In the genomic region with DNA sequence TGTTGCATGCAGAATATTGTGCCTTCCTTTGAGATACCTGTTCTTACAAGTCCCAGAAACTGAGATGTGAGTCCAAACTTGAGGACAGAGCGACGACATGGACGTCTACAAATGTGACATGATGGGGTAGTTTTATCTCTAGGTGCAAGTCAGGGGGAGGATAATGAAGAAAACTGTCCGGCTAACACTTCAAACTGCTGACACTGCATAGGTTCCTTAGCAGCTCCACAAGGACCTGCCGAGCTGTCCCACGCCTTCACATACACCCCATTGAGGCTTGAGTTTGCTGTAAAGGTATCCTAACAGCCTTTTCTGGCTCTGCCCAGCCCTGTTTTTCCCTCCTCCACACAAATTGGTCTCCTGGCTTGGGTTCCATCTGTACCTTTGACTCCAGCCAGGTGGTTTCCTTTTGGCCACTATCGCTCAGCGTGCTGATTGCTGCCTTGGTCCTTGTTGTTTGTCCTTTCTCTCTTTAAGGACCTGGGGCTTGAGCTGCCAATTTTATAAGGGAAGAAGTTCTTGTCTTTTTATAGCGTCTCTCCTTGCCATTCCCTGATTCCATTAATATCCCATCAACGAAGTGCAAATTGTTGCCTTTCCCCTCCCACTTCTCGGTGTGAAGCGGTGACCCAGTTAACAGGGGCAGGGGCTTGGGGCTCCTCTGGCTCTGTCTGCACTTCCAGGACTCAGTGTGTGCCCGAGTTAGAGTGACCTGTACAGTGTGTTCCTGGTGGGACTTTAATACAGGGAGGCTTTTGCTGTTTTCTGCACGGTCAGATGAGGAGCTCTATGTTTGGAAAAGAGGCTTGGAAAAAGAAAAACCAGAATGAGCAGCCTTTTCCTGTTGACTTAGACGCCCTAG, we compare ENCODE assay signal across 25 cellular contexts.
A peak's percentile ranks its signal among the peaks of the same experiment; 100 is the strongest.
DNase-seq lines count a peak whose midpoint lies in the region; ATAC-seq, FAIRE-seq and TF ChIP-seq lines count a peak whose summit lies in the region.
"Had no signal": no experiment of that assay in that cellular context is flagged by ENCODE, and none has a peak within 500 bp of the region (broad histone marks: within the 10 kb centered on the region; RNA-seq: fewer than 3 reads in every experiment).

No MANE protein-coding gene starts in this region.

- no peak for TF ChIP-seq POLR2A in K562 (conservative IDR thresholded peaks at IDR 0.05)

- no peak overlapping the region for H3K18ac ChIP-seq in H9 (ENCODE audit: insufficient read length, low read depth, low read length)

- no peak overlapping the region for H3K4me3 Mint-ChIP-seq in H9
- H3K4me3 Mint-ChIP-seq: activated CD8-positive, alpha-beta T cell treated with anti-CD3 and anti-CD28 coated beads, Interleukin-2, amount 10 ng/mL, durations not matched to agents 7 days and 5 days had no signal

- no peak overlapping the region for H4K5ac ChIP-seq in H9 (ENCODE audit: insufficient read length, low read depth, low read length)

- H3K79me1 ChIP-seq in H9 (ENCODE audit: insufficient read depth, low read depth, low read length, poor library complexity, severe bottlenecking) = no peaks in the 10 kb centered on the region

- H2BK12ac ChIP-seq in H9 (ENCODE audit: insufficient read length, low read depth, low read length) = no peak overlapping the region

- no peak overlapping the region for H2BK15ac ChIP-seq in H9 (ENCODE audit: low read depth, low read length)

- H4K8ac ChIP-seq in H9 (replicated peaks; ENCODE audit: insufficient read length, low read depth, low read length) = no peak overlapping the region

- no peak overlapping the region for H4K91ac ChIP-seq in H9 (ENCODE audit: insufficient read length, low read depth, low read length)

- peak; percentile 35 for FAIRE-seq in K562 (lab: Jason Lieb, UNC)
- FAIRE-seq: GM19239, HTR-8/SVneo, RCC 7860, urothelium cell line had no signal

- H4K20me1 ChIP-seq in K562 (replicated peaks; ENCODE audit: control insufficient read depth, insufficient read depth, low read length) = no peaks in the 10 kb centered on the region
- no peaks in the 10 kb centered on the region for H4K20me1 ChIP-seq in H9 (ENCODE audit: control insufficient read depth, insufficient read depth, insufficient read length)

- H3K9me1 ChIP-seq in K562 (ENCODE audit: control insufficient read depth, insufficient read depth, low read length) = no peaks in the 10 kb centered on the region

- H3K27ac ChIP-seq in C4-2B (peak overlapping the region; percentile 89), K562 (ENCODE audit: extremely low read depth, low read depth, low read length) (no peak overlapping the region), H9 (ENCODE audit: insufficient read length, low read depth, low read length) (no peak overlapping the region)

- 0 out of 3 replicates have a peak, but pooled peaks have one; percentile 38 for ATAC-seq in K562
- ATAC-seq in left colon = peak; percentile 30
- ATAC-seq in GM21360 (IDR thresholded peaks at IDR 0.05; ENCODE audit: unreplicated experiment) = no peak
- ATAC-seq: activated CD8-positive, alpha-beta T cell treated with anti-CD3 and anti-CD28 coated beads, Interleukin-2, amount 10 ng/mL, durations not matched to agents 7 days and 5 days had no signal

- H3K4ac ChIP-seq in H9 (ENCODE audit: low read depth, low read length) = no peak overlapping the region

- TF ChIP-seq RAD21 in K562 (CRISPR knock-in tag; conservative IDR thresholded peaks at IDR 0.05 in 1 of 2, IDR thresholded peaks at IDR 0.05 in 1 of 2) = no peak

- no peak overlapping the region for H2BK120ac ChIP-seq in H9 (ENCODE audit: low read depth, low read length, poor library complexity, severe bottlenecking)

- H3K9me3 Mint-ChIP-seq in H9 = no peaks in the 10 kb centered on the region

- H3K27me3 ChIP-seq in K562 (ENCODE audit: control insufficient read depth in 2 of 2, insufficient read depth in 2 of 2, low read length in 2 of 2) = peaks cover 5 to 12% of the 10 kb centered on the region in 2 experiments; a peak in 4 of 5 replicates
- H3K27me3 ChIP-seq in H9 (ENCODE audit: insufficient read depth, low read length) = no peaks in the 10 kb centered on the region
- H3K27me3 ChIP-seq in MG63 = no peaks in the 10 kb centered on the region
- H3K27me3 ChIP-seq: esophagus squamous epithelium had no signal

- H3K36me3 Mint-ChIP-seq in H9 (ENCODE audit: insufficient read depth in 1 of 3, low read depth in 3 of 3) = no peaks in the 10 kb centered on the region

- H3K14ac ChIP-seq in H9 (ENCODE audit: insufficient read depth, low read length) = no peak overlapping the region

- no peaks in the 10 kb centered on the region for H3K27me3 Mint-ChIP-seq in H9 (ENCODE audit: low read depth)

- H3K4me2 ChIP-seq in K562 (ENCODE audit: insufficient read depth, low read length) (peak overlapping the region; percentile 12; the same call in 1 of the 2 replicates), H9 (ENCODE audit: insufficient read depth, insufficient read length, low read length) (no peak overlapping the region)
- H3K4me2 ChIP-seq: SK-N-SH had no signal

- no TSS peak for BruUV-seq in K562 (replicated peaks; lab: Mats Ljungman, UMichigan)

- CTCF ChIA-PET in K562 (lab: Yijun Ruan, JAX; ENCODE audit: low intra/inter-chr PET ratio) = interaction anchor here (1.1 kb wide), 1 partner anchor 440 kb away, joined by 4 read pairs; no protein-coding TSS in a partner anchor

- intact Hi-C loops in K562 (cut with micrococcal nuclease) (loop anchor here (10.0 kb wide), 1 partner anchor 158 kb away; no protein-coding TSS in a partner anchor), left colon (cut with DNase I, micrococcal nuclease) (loop anchor here in 1 of 2 donors (10.0 kb wide), 1 partner anchor 558 kb away; no protein-coding TSS in a partner anchor)

- H3K4me1 ChIP-seq in K562 (replicated peaks in 1 of 2; ENCODE audit: control insufficient read depth in 2 of 2, insufficient read depth in 2 of 2, low read length in 2 of 2) (no peaks in the 10 kb centered on the region; a peak in 1 of 5 replicates), H9 (ENCODE audit: insufficient read depth, low read length) (no peaks in the 10 kb centered on the region)
- H3K4me1 ChIP-seq: HAP-1 had no signal

- no peak overlapping the region for H2AK5ac ChIP-seq in H9 (ENCODE audit: insufficient read length, low read length)

- TF ChIP-seq CTCF in C4-2B (conservative IDR thresholded peaks at IDR 0.05) = no peak
- no peak for TF ChIP-seq CTCF in K562 (IDR thresholded peaks at IDR 0.05 in 2 of 3, conservative IDR thresholded peaks at IDR 0.05 in 1 of 3; ENCODE audit: insufficient read depth in 2 of 3, low read depth in 1 of 3, low read length in 3 of 3)
- TF ChIP-seq CTCF in H9 (conservative IDR thresholded peaks at IDR 0.05) = no peak

- H3K36me3 ChIP-seq in K562 (ENCODE audit: control insufficient read depth, insufficient read depth, low read length) (no peaks in the 10 kb centered on the region), MG63 (no peaks in the 10 kb centered on the region)
- H3K36me3 ChIP-seq: esophagus squamous epithelium, HAP-1 had no signal

- H3K23me2 ChIP-seq in H9 (ENCODE audit: insufficient read length, low read depth, low read length, poor library complexity, severe bottlenecking) = no peaks in the 10 kb centered on the region

- no peak overlapping the region for H3K9ac ChIP-seq in K562 (ENCODE audit: insufficient read depth in 1 of 2, low read depth in 2 of 2, low read length in 2 of 2)
- no peak overlapping the region for H3K9ac ChIP-seq in H9 (ENCODE audit: extremely low read depth, insufficient read length, low read length)
- H3K9ac ChIP-seq: SK-N-SH had no signal

- H3K4me3 ChIP-seq in K562 = no peak overlapping the region
- H3K4me3 ChIP-seq in MG63 = no peak overlapping the region
- H3K4me3 ChIP-seq: esophagus squamous epithelium, HAP-1 had no signal

- peak overlapping the region in 1 of 3 experiments; percentile 50; a peak in 1 of 7 replicates for H3K27ac Mint-ChIP-seq in H9
- H3K27ac Mint-ChIP-seq: activated CD8-positive, alpha-beta T cell treated with anti-CD3 and anti-CD28 coated beads, Interleukin-2, amount 10 ng/mL, durations not matched to agents 7 days and 5 days had no signal

- H3K79me2 ChIP-seq in K562 (ENCODE audit: control insufficient read depth, insufficient read depth, low read length) (no peaks in the 10 kb centered on the region), H9 (ENCODE audit: insufficient read depth, low read length) (no peaks in the 10 kb centered on the region)

- DNase-seq in K562 (ENCODE audit: extremely low read depth in 1 of 4, low spot score in 3 of 4) (peak in 1 of 4 experiments; percentile 4), left colon (no peak), retina (peak; percentile 50), H9 (no peak), NCI-H2029 treated with DMSO at 0.1 percent for 48 hours (lab: John Stamatoyannopoulos, UW) (no peak), MG63 (no peak)
- DNase-seq: ACHN; activated CD8-positive, alpha-beta T cell treated with anti-CD3 and anti-CD28 coated beads, Interleukin-2, amount 10 ng/mL, durations not matched to agents 7 days and 5 days; activated naive CD4-positive, alpha-beta T cell treated with Interleukin-2 at 50 U/mL for 16 hours; activated T-cell treated with anti-CD3 and anti-CD28 coated beads, Interleukin-2, amount 50 U/mL, for 1 hour; aorta; esophagus squamous epithelium; Kasumi-1; NCI-H1092 treated with DMSO at 0.1 percent for 48 hours; NCI-H2029; NCI-H345; NK-92 treated with Interleukin-12 subunit alpha and Interleukin-12 subunit beta, amount 100 ng/mL, for 24 hours; SK-N-SH had no signal

- no peak overlapping the region for H2AFZ ChIP-seq in K562 (ENCODE audit: low read depth, low read length)
- H2AFZ ChIP-seq in H9 (ENCODE audit: low read length) = no peak overlapping the region

- H2BK5ac ChIP-seq in H9 (ENCODE audit: insufficient read length, low read length) = no peak overlapping the region

- H3K56ac ChIP-seq in H9 (ENCODE audit: insufficient read length, low read depth, low read length) = no peak overlapping the region

- in situ Hi-C loops in K562 (cut with MboI) = loop anchor here (25.0 kb wide), 1 partner anchor 695 kb away; a partner anchor contains a TSS

- 2% methylated on average over 15 of the region's 15 CpGs for WGBS in K562 (ENCODE audit: insufficient coverage, low coverage, missing lambda C conversion rate)
- no CpG with 5 or more reads among the region's 15 CpGs for WGBS in H9 (ENCODE audit: extremely low coverage, insufficient read length, low lambda C conversion rate)

- H3T11ph ChIP-seq in H9 (ENCODE audit: low read length) = no peak overlapping the region

- POLR2A ChIA-PET in K562 (lab: Yijun Ruan, JAX) = no interaction called here

- peaks cover 5 to 9% of the 10 kb centered on the region in 2 experiments; a peak in 3 of 4 replicates for H3K4me1 Mint-ChIP-seq in H9

- H2BK20ac ChIP-seq in H9 (ENCODE audit: low read depth, low read length, poor library complexity, severe bottlenecking) = no peak overlapping the region

- H3K9me3 ChIP-seq in K562 (replicated peaks; ENCODE audit: control insufficient read depth, insufficient read depth, low read depth, low read length) = no peaks in the 10 kb centered on the region
- H3K9me3 ChIP-seq in H9 (ENCODE audit: control insufficient read depth, low read depth, low read length) = no peaks in the 10 kb centered on the region
- H3K9me3 ChIP-seq in MG63 = no peaks in the 10 kb centered on the region
- H3K9me3 ChIP-seq: esophagus squamous epithelium, HAP-1, SK-N-SH had no signal

- TF ChIP-seq EP300 in K562 (IDR thresholded peaks at IDR 0.05; ENCODE audit: low read length) = no peak

- no peak overlapping the region for H3K23ac ChIP-seq in H9 (ENCODE audit: insufficient read length, low read depth, low read length)

TF ChIP-seq in K562, 482 proteins besides CTCF, POLR2A, EP300 and RAD21 (continues in another document):
- TF ChIP-seq SIRT6 (IDR thresholded peaks at IDR 0.05; ENCODE audit: low read depth, low read length) = no peak
